In genomic region chr9:103397868-103398600, GRCh38 we compare ENCODE assay signal across 9 cellular contexts.
A peak's percentile ranks its signal among the peaks of the same experiment; 100 is the strongest.
DNase-seq lines count a peak whose midpoint lies in the region; ATAC-seq and TF ChIP-seq lines count a peak whose summit lies in the region.
"Had no signal": no experiment of that assay in that cellular context is flagged by ENCODE, and none has a peak within 500 bp of the region (broad histone marks: within the 10 kb centered on the region; RNA-seq: fewer than 3 reads in every experiment).

No MANE protein-coding gene starts in this region.

- no peaks in the 10 kb centered on the region for H3K36me3 ChIP-seq in heart left ventricle

- no peaks in the 10 kb centered on the region for H3K4me1 ChIP-seq in heart left ventricle

- intact Hi-C loops in Calu3 (cut with micrococcal nuclease; ENCODE audit: unreplicated experiment) (loop anchor here (10.0 kb wide), 1 partner anchor 1347 kb away; the partner anchor contains the start of gene NIPSNAP3A), heart left ventricle (cut with DNase I) (loop anchor here in 3 of 10 donors (10.0 kb wide), 2 partner anchors 63 to 1347 kb away; partner anchors contain the start of gene NIPSNAP3A (in 2 of the 3))

- H3K27ac ChIP-seq in heart left ventricle: no peak overlapping the region
- H3K27ac ChIP-seq: SK-N-MC had no signal

- TF ChIP-seq POLR2A in heart left ventricle (IDR thresholded peaks at IDR 0.05): no peak

- no peaks in the 10 kb centered on the region for H3K9me3 ChIP-seq in heart left ventricle

- no peaks in the 10 kb centered on the region for H3K27me3 Mint-ChIP-seq in Calu3 (ENCODE audit: unreplicated experiment)

- peak; percentile 98 for ATAC-seq in GM19035 (IDR thresholded peaks at IDR 0.05; ENCODE audit: unreplicated experiment)
- peak; percentile 94 for ATAC-seq in HG03064 (IDR thresholded peaks at IDR 0.05; ENCODE audit: low read depth, unreplicated experiment)
- peak in 3 of 4 donors; percentile 24 to 58 (median 50) for ATAC-seq in heart left ventricle

- H3K4me3 ChIP-seq in heart left ventricle: no peak overlapping the region
- H3K4me3 ChIP-seq in skeletal muscle cell (ENCODE audit: low read depth, low read length): no peak overlapping the region
- H3K4me3 ChIP-seq: SK-N-MC had no signal

- CTCF ChIA-PET in Calu3 (lab: Charles Lee): no interaction called here

- no peaks in the 10 kb centered on the region for H3K4me1 Mint-ChIP-seq in Calu3 (ENCODE audit: low read depth, unreplicated experiment)

- DNase-seq in Calu3 (peak; percentile 56), NCI-H2029 treated with DMSO at 0.1 percent for 48 hours (lab: John Stamatoyannopoulos, UW) (peak; percentile 62), heart left ventricle (peak in 2 of 5 donors; percentile 11 to 30), skeletal muscle cell (ENCODE audit: low read depth) (peak; percentile 39), GOT3 (lab: John Stamatoyannopoulos, UW) (no peak)
- DNase-seq in activated CD4-positive, alpha-beta T cell treated with anti-CD3 and anti-CD28 coated beads, Interleukin-2, amount 50 U/mL, for 1 hour: peak; percentile 7

- H3K9me3 Mint-ChIP-seq in Calu3 (ENCODE audit: low read depth, unreplicated experiment): no peaks in the 10 kb centered on the region

- BruUV-seq in Calu3 (replicated peaks; lab: Mats Ljungman, UMichigan): no TSS peak

- H3K27ac Mint-ChIP-seq in Calu3 (ENCODE audit: unreplicated experiment): no peak overlapping the region

- 51 to 57% (median 55%) methylated on average over 5 of the region's 5 CpGs for WGBS in heart left ventricle, 4 donors

- H3K27me3 ChIP-seq in heart left ventricle: no peaks in the 10 kb centered on the region

- no peak overlapping the region for H3K4me3 Mint-ChIP-seq in Calu3 (ENCODE audit: low read depth, unreplicated experiment)

- TF ChIP-seq CTCF in Calu3 (IDR thresholded peaks at IDR 0.05; ENCODE audit: unreplicated experiment): peak; percentile 56
- peak; percentile 39 to 66 (median 54) for TF ChIP-seq CTCF in heart left ventricle (IDR thresholded peaks at IDR 0.05)

- no peaks in the 10 kb centered on the region for H3K36me3 Mint-ChIP-seq in Calu3 (ENCODE audit: insufficient read depth, unreplicated experiment)
